In the genomic region with DNA sequence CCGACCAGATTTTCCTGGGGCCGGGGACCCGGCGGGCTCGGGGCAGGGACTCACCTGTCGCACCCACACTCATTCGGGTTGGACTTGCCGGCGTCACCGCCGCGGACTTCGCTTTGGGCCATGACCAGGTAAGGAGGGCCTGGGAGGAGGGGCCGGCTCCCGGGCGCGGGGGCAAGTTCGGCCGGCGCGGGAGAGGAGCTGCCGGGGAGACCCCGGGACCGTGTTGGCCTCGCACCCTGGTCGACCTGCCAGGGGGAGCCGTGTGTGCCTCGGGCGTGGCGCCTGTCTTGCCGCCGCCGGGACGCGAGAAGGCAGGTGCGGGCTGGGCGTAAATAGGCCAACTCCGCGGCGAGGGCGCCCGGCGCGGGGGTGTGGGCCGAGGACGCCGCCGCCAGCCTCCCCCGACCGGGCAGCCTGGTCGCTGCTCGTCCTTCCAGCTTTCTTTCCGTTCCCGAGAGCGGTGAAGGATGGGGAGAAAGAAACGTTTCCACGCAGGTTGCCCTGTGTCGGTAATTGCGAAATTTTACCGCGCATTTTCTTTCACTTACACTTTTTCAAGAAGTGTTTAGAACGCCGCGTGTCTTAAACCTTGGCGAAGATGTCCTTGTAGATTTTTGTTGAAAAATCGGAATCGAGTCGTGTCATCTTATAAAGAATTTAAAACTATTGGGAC, we compare ENCODE assay signal across 8 cellular contexts. TPM values are rescaled to one million over a fixed set of nuclear protein-coding genes. Genes with fewer than 3 reads are reported as not detected.
DNase-seq lines count a peak whose midpoint lies in the region; ATAC-seq and TF ChIP-seq lines count a peak whose summit lies in the region.

No MANE protein-coding gene starts in this region.

- H3K9ac ChIP-seq in BLaER1 treated with 17β-estradiol and CSF1 and Interleukin-3, amounts not matched to agents 10 nM and 100 nM, result peak overlapping the region; percentile 93 to 99 (median 98)
- peak overlapping the region; percentile 95 for H3K9ac ChIP-seq in H9 (ENCODE audit: extremely low read depth, insufficient read length, low read length)

- no peak overlapping the region for H2BK5ac ChIP-seq in H9 (ENCODE audit: insufficient read length, low read length)

- no peaks in the 10 kb centered on the region for H3K79me1 ChIP-seq in H9 (ENCODE audit: insufficient read depth, low read depth, low read length, poor library complexity, severe bottlenecking)

- DNase-seq in H9, result no peak
- peak; percentile 37 to 47 (median 42) for DNase-seq in immature natural killer cell
- peak in 3 of 4 experiments; percentile 12 to 13 (median 12) for DNase-seq in stimulated activated CD4-positive, alpha-beta T cell treated with anti-CD3 and anti-CD28 coated beads, Interleukin-1b, Interleukin-23, amount 100 ng/mL, for 24 hours (ENCODE audit: low read depth in 4 of 4, low spot score in 1 of 4)
- DNase-seq in foreskin melanocyte, result no peak

- H3K36me3 Mint-ChIP-seq in H9 (ENCODE audit: insufficient read depth in 1 of 3, low read depth in 3 of 3) (peaks cover 10 to 26% (median 21%) of the 10 kb centered on the region in 3 experiments), brain (peaks cover 22% of the 10 kb centered on the region), immature natural killer cell (peaks cover 6 to 11% (median 6%) of the 10 kb centered on the region in 3 donors)

- H3K4me3 Mint-ChIP-seq in H9, result peak overlapping the region; percentile 85 to 88
- peak overlapping the region; percentile 87 to 98 (median 95) for H3K4me3 Mint-ChIP-seq in brain
- H3K4me3 Mint-ChIP-seq in immature natural killer cell, result peak overlapping the region; percentile 91 to 97 (median 96)

- H3K4me1 ChIP-seq in BLaER1 treated with 17β-estradiol and CSF1 and Interleukin-3, amounts not matched to agents 10 nM and 100 nM, result peaks cover 26 to 52% (median 44%) of the 10 kb centered on the region in 10 experiments
- H3K4me1 ChIP-seq in H9 (ENCODE audit: insufficient read depth, low read length), result no peaks in the 10 kb centered on the region

- H2AFZ ChIP-seq in H9 (ENCODE audit: low read length), result no peak overlapping the region

- peak overlapping the region; percentile 5 for H4K91ac ChIP-seq in H9 (ENCODE audit: insufficient read length, low read depth, low read length)

- ATAC-seq in SK-N-SH treated with all-trans-retinoic acid at 6 μM for 48 hours, result peak; percentile 3
- no peak for ATAC-seq in GM19328 (IDR thresholded peaks at IDR 0.05; ENCODE audit: unreplicated experiment)

- H3K14ac ChIP-seq in H9 (ENCODE audit: insufficient read depth, low read length), result peak overlapping the region; percentile 96

- peaks cover 16% of the 10 kb centered on the region for H3K23me2 ChIP-seq in H9 (ENCODE audit: insufficient read length, low read depth, low read length, poor library complexity, severe bottlenecking)

- TF ChIP-seq CTCF in H9 (conservative IDR thresholded peaks at IDR 0.05), result no peak
- no peak for TF ChIP-seq CTCF in brain (conservative IDR thresholded peaks at IDR 0.05)

- H3T11ph ChIP-seq in H9 (ENCODE audit: low read length), result no peak overlapping the region

- no peak overlapping the region for H2BK15ac ChIP-seq in H9 (ENCODE audit: low read depth, low read length)

- peaks cover under 1% of the 10 kb centered on the region; the same call in 1 of the 2 replicates for H3K27me3 Mint-ChIP-seq in H9 (ENCODE audit: low read depth)
- peaks cover 19% of the 10 kb centered on the region for H3K27me3 Mint-ChIP-seq in brain
- peaks cover 14 to 18% (median 14%) of the 10 kb centered on the region in 3 donors for H3K27me3 Mint-ChIP-seq in immature natural killer cell (ENCODE audit: low read depth in 3 of 3)

- H3K27ac ChIP-seq in BLaER1 treated with 17β-estradiol and CSF1 and Interleukin-3, amounts not matched to agents 10 nM and 100 nM, result peak overlapping the region; percentile 96 to 100 (median 98)
- peak overlapping the region; percentile 96 for H3K27ac ChIP-seq in H9 (ENCODE audit: insufficient read length, low read depth, low read length)

- peaks cover 0 to 54% (median 46%) of the 10 kb centered on the region in 11 experiments; a peak in 15 of 22 replicates for H4K20me1 ChIP-seq in BLaER1 treated with 17β-estradiol and CSF1 and Interleukin-3, amounts not matched to agents 10 nM and 100 nM
- no peaks in the 10 kb centered on the region for H4K20me1 ChIP-seq in H9 (ENCODE audit: control insufficient read depth, insufficient read depth, insufficient read length)

- H4K8ac ChIP-seq in H9 (replicated peaks; ENCODE audit: insufficient read length, low read depth, low read length), result no peak overlapping the region

- peaks cover 24% of the 10 kb centered on the region for H3K79me2 ChIP-seq in H9 (ENCODE audit: insufficient read depth, low read length)

- no peaks in the 10 kb centered on the region for H3K9me3 Mint-ChIP-seq in H9
- no peaks in the 10 kb centered on the region for H3K9me3 Mint-ChIP-seq in brain
- H3K9me3 Mint-ChIP-seq in immature natural killer cell, result no peaks in the 10 kb centered on the region

- no CpG with 5 or more reads among the region's 68 CpGs for WGBS in H9 (ENCODE audit: extremely low coverage, insufficient read length, low lambda C conversion rate)

- H3K4ac ChIP-seq in H9 (ENCODE audit: low read depth, low read length), result no peak overlapping the region

- peak overlapping the region; percentile 73 to 96 (median 87) for H3K4me2 ChIP-seq in BLaER1 treated with 17β-estradiol and CSF1 and Interleukin-3, amounts not matched to agents 10 nM and 100 nM
- peak overlapping the region; percentile 98 for H3K4me2 ChIP-seq in H9 (ENCODE audit: insufficient read depth, insufficient read length, low read length)

- H2BK120ac ChIP-seq in H9 (ENCODE audit: low read depth, low read length, poor library complexity, severe bottlenecking), result no peak overlapping the region

- no peaks in the 10 kb centered on the region; a peak in 1 of 22 replicates for H3K9me3 ChIP-seq in BLaER1 treated with 17β-estradiol and CSF1 and Interleukin-3, amounts not matched to agents 10 nM and 100 nM (replicated peaks in 1 of 11)
- H3K9me3 ChIP-seq in H9 (ENCODE audit: control insufficient read depth, low read depth, low read length), result no peaks in the 10 kb centered on the region

- H3K36me3 ChIP-seq in BLaER1 treated with 17β-estradiol and CSF1 and Interleukin-3, amounts not matched to agents 10 nM and 100 nM, result peaks cover 11 to 29% (median 21%) of the 10 kb centered on the region in 11 experiments

- peak overlapping the region; percentile 94 for H3K18ac ChIP-seq in H9 (ENCODE audit: insufficient read length, low read depth, low read length)

- H2BK20ac ChIP-seq in H9 (ENCODE audit: low read depth, low read length, poor library complexity, severe bottlenecking), result no peak overlapping the region

- no peak overlapping the region for H2BK12ac ChIP-seq in H9 (ENCODE audit: insufficient read length, low read depth, low read length)

- no peak overlapping the region for H3K56ac ChIP-seq in H9 (ENCODE audit: insufficient read length, low read depth, low read length)

- H3K27ac Mint-ChIP-seq in H9 (no peak overlapping the region; a peak in 1 of 7 replicates), brain (peak overlapping the region; percentile 80 to 100 (median 85)), immature natural killer cell (peak overlapping the region; percentile 72 to 98 (median 90))

- no peak overlapping the region for H4K5ac ChIP-seq in H9 (ENCODE audit: insufficient read length, low read depth, low read length)

- no peaks in the 10 kb centered on the region for H3K27me3 ChIP-seq in BLaER1 treated with 17β-estradiol and CSF1 and Interleukin-3, amounts not matched to agents 10 nM and 100 nM
- H3K27me3 ChIP-seq in H9 (ENCODE audit: insufficient read depth, low read length), result no peaks in the 10 kb centered on the region

- H3K23ac ChIP-seq in H9 (ENCODE audit: insufficient read length, low read depth, low read length), result no peak overlapping the region

- H3K4me1 Mint-ChIP-seq in H9 (peaks cover 15 to 18% of the 10 kb centered on the region in 2 experiments), brain (peaks cover 66% of the 10 kb centered on the region), immature natural killer cell (peaks cover 45 to 57% of the 10 kb centered on the region in 2 donors)

- peak overlapping the region; percentile 89 to 100 (median 99) for H3K4me3 ChIP-seq in BLaER1 treated with 17β-estradiol and CSF1 and Interleukin-3, amounts not matched to agents 10 nM and 100 nM

- H2AK5ac ChIP-seq in H9 (ENCODE audit: insufficient read length, low read length), result no peak overlapping the region

TF ChIP-seq in SK-N-SH treated with all-trans-retinoic acid at 6 μM for 48 hours, 23 proteins besides CTCF, POLR2A, EP300 and RAD21 (continues in another document):
- no peak for TF ChIP-seq SNAI2 (CRISPR knock-in tag; IDR thresholded peaks at IDR 0.05)
- TF ChIP-seq ZC3H10 (CRISPR knock-in tag; IDR thresholded peaks at IDR 0.05), result no peak
- TF ChIP-seq, protein P1, sequence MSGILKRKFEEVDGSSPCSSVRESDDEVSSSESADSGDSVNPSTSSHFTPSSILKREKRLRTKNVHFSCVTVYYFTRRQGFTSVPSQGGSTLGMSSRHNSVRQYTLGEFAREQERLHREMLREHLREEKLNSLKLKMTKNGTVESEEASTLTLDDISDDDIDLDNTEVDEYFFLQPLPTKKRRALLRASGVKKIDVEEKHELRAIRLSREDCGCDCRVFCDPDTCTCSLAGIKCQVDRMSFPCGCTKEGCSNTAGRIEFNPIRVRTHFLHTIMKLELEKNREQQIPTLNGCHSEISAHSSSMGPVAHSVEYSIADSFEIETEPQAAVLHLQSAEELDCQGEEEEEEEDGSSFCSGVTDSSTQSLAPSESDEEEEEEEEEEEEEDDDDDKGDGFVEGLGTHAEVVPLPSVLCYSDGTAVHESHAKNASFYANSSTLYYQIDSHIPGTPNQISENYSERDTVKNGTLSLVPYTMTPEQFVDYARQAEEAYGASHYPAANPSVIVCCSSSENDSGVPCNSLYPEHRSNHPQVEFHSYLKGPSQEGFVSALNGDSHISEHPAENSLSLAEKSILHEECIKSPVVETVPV (CRISPR knock-in tag; IDR thresholded peaks at IDR 0.05), result no peak
- TF ChIP-seq ZFP30 (CRISPR knock-in tag; IDR thresholded peaks at IDR 0.05), result no peak
- no peak for TF ChIP-seq ESRRG (CRISPR knock-in tag; IDR thresholded peaks at IDR 0.05)
- no peak for TF ChIP-seq GLIS3 (CRISPR knock-in tag; IDR thresholded peaks at IDR 0.05)
- no peak for TF ChIP-seq ZNF8 (CRISPR knock-in tag; IDR thresholded peaks at IDR 0.05)
- no peak for TF ChIP-seq OSR1 (CRISPR knock-in tag; IDR thresholded peaks at IDR 0.05)

RNA-seq across cellular contexts. Expression of a gene that starts 0.6 kb away (rescaled TPM):
- total RNA-seq in H9 (2021), result 62.2 and 64.6 TPM in 2 replicates
- polyA plus RNA-seq in brain (ENCODE audit: insufficient read depth, low read depth, low replicate concordance) (20.3 TPM), immature natural killer cell (10 to 100 TPM; 22.8 to 38.2 (median 24.4) TPM)

Comparison
In these comparisons a context has a peak if more than half of its experiments do, and no peak if none do; other contexts are left out.
1. DNase-seq: peak in immature natural killer cell (3 of 3) and stimulated activated CD4-positive, alpha-beta T cell treated with anti-CD3 and anti-CD28 coated beads, Interleukin-1b, Interleukin-23, amount 100 ng/mL, for 24 hours (3 of 4); none in H9 (single experiment) and foreskin melanocyte (single experiment).
2. H3K27ac Mint-ChIP-seq: peak in brain (5 of 5) and immature natural killer cell (6 of 6); none in H9 (0 of 3).
3. Peak in every context shown above with its lines, with median percentiles within 50 percentile points of each other: H3K4me3 Mint-ChIP-seq.